Comparison of ENCODE assay signal across 8 cellular contexts in the genomic region with DNA sequence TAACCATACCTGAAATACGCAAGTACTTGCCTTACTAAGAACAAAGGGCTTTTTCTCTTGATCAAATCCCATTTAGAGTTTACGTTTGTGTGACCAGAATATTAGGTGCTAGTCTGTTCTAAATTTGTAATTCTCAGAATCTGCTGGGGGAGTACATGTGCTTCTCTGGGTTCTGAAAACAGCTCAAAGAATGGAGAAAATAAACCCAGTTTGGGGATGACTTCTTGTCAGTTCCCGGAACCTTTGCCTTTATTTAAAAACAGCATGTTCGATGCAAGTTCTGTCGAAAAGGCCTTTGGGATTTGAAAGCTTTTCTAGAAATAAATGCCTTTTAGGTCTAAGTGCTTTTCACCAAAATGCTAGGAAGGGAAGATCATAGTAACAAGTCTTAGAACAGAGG.
DNase-seq lines count a peak whose midpoint lies in the region; ATAC-seq and TF ChIP-seq lines count a peak whose summit lies in the region.

No MANE protein-coding gene starts in this region.

- intact Hi-C loops in CD4-positive, alpha-beta memory T cell (cut with micrococcal nuclease): loop anchor here (1.0 to 10.0 kb wide), 3 partner anchors 10 to 336 kb away; no protein-coding TSS in a partner anchor
- intact Hi-C loops in esophagus squamous epithelium (cut with DNase I): no loop called here

- H3F3A ChIP-seq in SU-DHL-6 (ENCODE audit: insufficient read depth): peaks cover 77% of the 10 kb centered on the region

- peak overlapping the region; percentile 89 to 98 (median 91) for H3K4me3 Mint-ChIP-seq in CD4-positive, alpha-beta memory T cell
- no peak overlapping the region for H3K4me3 Mint-ChIP-seq in progenitor cell of endocrine pancreas (ENCODE audit: low read depth)

- no peaks in the 10 kb centered on the region for H4K20me1 ChIP-seq in SU-DHL-6 (ENCODE audit: low read depth, low read length)

- TF ChIP-seq CTCF in SU-DHL-6 (IDR thresholded peaks at IDR 0.05; ENCODE audit: insufficient read depth, low read length, poor library complexity, severe bottlenecking) (no peak), esophagus squamous epithelium (IDR thresholded peaks at IDR 0.05) (no peak), progenitor cell of endocrine pancreas (IDR thresholded peaks at IDR 0.05; ENCODE audit: unreplicated experiment) (no peak)

- POLR2A ChIA-PET in CD4-positive, alpha-beta memory T cell (lab: Charles Lee; ENCODE audit: partially characterized antibody): interaction anchor here (0.7 to 10.1 kb wide), 21 partner anchors 9 to 1218 kb away, joined by 3 to 251 read pairs (median 8); partner anchors contain the start of gene ARID5B

- CTCF ChIA-PET in CD4-positive, alpha-beta memory T cell (lab: Charles Lee; ENCODE audit: partially characterized antibody): interaction anchor here (1.1 to 5.9 kb wide), 15 partner anchors 9 to 339 kb away, joined by 3 to 69 read pairs (median 7); partner anchors contain the start of gene ARID5B

- H3K27me3 ChIP-seq in CD4-positive, alpha-beta memory T cell (ENCODE audit: insufficient read depth, low read length): no peaks in the 10 kb centered on the region
- no peaks in the 10 kb centered on the region for H3K27me3 ChIP-seq in SU-DHL-6 (ENCODE audit: low read length)
- H3K27me3 ChIP-seq in esophagus squamous epithelium: no peaks in the 10 kb centered on the region

- peak overlapping the region; percentile 94 for H3K4me2 ChIP-seq in SU-DHL-6 (ENCODE audit: low read depth, low read length, poor library complexity, severe bottlenecking)

- H3K9ac ChIP-seq in SU-DHL-6 (ENCODE audit: low read length): peak overlapping the region; percentile 91

- H3K9me3 ChIP-seq in CD4-positive, alpha-beta memory T cell (ENCODE audit: control insufficient read depth in 1 of 2, low read length in 2 of 2): no peaks in the 10 kb centered on the region
- no peaks in the 10 kb centered on the region for H3K9me3 ChIP-seq in SU-DHL-6 (ENCODE audit: insufficient read depth, low read length)
- no peaks in the 10 kb centered on the region for H3K9me3 ChIP-seq in esophagus squamous epithelium

- H3K4me1 Mint-ChIP-seq in CD4-positive, alpha-beta memory T cell: peaks cover 66 to 96% (median 75%) of the 10 kb centered on the region in 4 donors
- H3K4me1 Mint-ChIP-seq in progenitor cell of endocrine pancreas (ENCODE audit: low read depth): peaks cover 54% of the 10 kb centered on the region

- peaks cover 0 to under 1% (median 0%) of the 10 kb centered on the region in 8 donors for H3K9me3 Mint-ChIP-seq in CD4-positive, alpha-beta memory T cell
- no peaks in the 10 kb centered on the region for H3K9me3 Mint-ChIP-seq in progenitor cell of endocrine pancreas (ENCODE audit: low read depth)

- peaks cover 10% of the 10 kb centered on the region for H3K36me3 ChIP-seq in CD4-positive, alpha-beta memory T cell (ENCODE audit: insufficient read depth, low read length)
- peaks cover 21% of the 10 kb centered on the region for H3K36me3 ChIP-seq in SU-DHL-6 (ENCODE audit: low read length)
- H3K36me3 ChIP-seq in esophagus squamous epithelium: peaks cover 0 to 22% (median 5%) of the 10 kb centered on the region in 3 donors

- peak overlapping the region; percentile 92 to 100 (median 98) for H3K27ac Mint-ChIP-seq in CD4-positive, alpha-beta memory T cell
- H3K27ac Mint-ChIP-seq in progenitor cell of endocrine pancreas: peak overlapping the region; percentile 93

- H3K27ac ChIP-seq in CD4-positive, alpha-beta memory T cell (ENCODE audit: low read depth, low read length): peak overlapping the region; percentile 87
- H3K27ac ChIP-seq in SU-DHL-6 (ENCODE audit: low read depth, low read length) (peak overlapping the region; percentile 96), esophagus squamous epithelium (peak overlapping the region; percentile 86 to 97 (median 94))

- peak in 1 of 5 donors; percentile 23 for DNase-seq in CD4-positive, alpha-beta memory T cell
- DNase-seq in esophagus squamous epithelium (lab: John Stamatoyannopoulos, UW) (no peak), progenitor cell of endocrine pancreas (ENCODE audit: low spot score, unreplicated experiment) (no peak), kidney tubule cell (ENCODE audit: low spot score) (no peak), ecto neural progenitor cell (ENCODE audit: low spot score) (no peak)

- ATAC-seq in HG03097 (IDR thresholded peaks at IDR 0.05; ENCODE audit: low FRiP score, unreplicated experiment) (no peak), HG03025 (IDR thresholded peaks at IDR 0.05; ENCODE audit: low FRiP score, unreplicated experiment) (no peak)

- peak overlapping the region; percentile 69 to 82 for H3K4me3 ChIP-seq in CD4-positive, alpha-beta memory T cell (ENCODE audit: low read length in 2 of 2)
- peak overlapping the region; percentile 71 for H3K4me3 ChIP-seq in SU-DHL-6 (ENCODE audit: insufficient read depth, low read length, poor library complexity, severe bottlenecking)
- peak overlapping the region in 3 of 4 donors; percentile 49 to 71 (median 52) for H3K4me3 ChIP-seq in esophagus squamous epithelium

- no peak overlapping the region for H2AFZ ChIP-seq in SU-DHL-6 (ENCODE audit: low read depth, low read length, severe bottlenecking)

- WGBS in esophagus squamous epithelium, 2 donors: 14 to 21% methylated on average over 5 of the region's 5 CpGs

- H3K36me3 Mint-ChIP-seq in CD4-positive, alpha-beta memory T cell: peaks cover 20 to 34% of the 10 kb centered on the region in 2 donors
- peaks cover 13% of the 10 kb centered on the region for H3K36me3 Mint-ChIP-seq in progenitor cell of endocrine pancreas (ENCODE audit: insufficient read depth)

- peaks cover 78% of the 10 kb centered on the region for H3K4me1 ChIP-seq in CD4-positive, alpha-beta memory T cell (ENCODE audit: insufficient read depth, low read length)
- H3K4me1 ChIP-seq in esophagus squamous epithelium: peaks cover 49 to 100% (median 51%) of the 10 kb centered on the region in 3 donors

- H3K9me2 ChIP-seq in SU-DHL-6 (replicated peaks; ENCODE audit: insufficient read depth, low read length): no peaks in the 10 kb centered on the region

- TF ChIP-seq POLR2A in esophagus squamous epithelium (IDR thresholded peaks at IDR 0.05): no peak

- H3K79me2 ChIP-seq in SU-DHL-6 (ENCODE audit: insufficient read depth, low read length): peaks cover 88% of the 10 kb centered on the region

- no peaks in the 10 kb centered on the region for H3K27me3 Mint-ChIP-seq in CD4-positive, alpha-beta memory T cell
- H3K27me3 Mint-ChIP-seq in progenitor cell of endocrine pancreas: no peaks in the 10 kb centered on the region
